Comparison of ENCODE assay signal across 1 cellular context in genomic region chr16:67155305-67156145, GRCh38.
A peak's percentile ranks its signal among the peaks of the same experiment; 100 is the strongest.
TF ChIP-seq lines count a peak whose summit lies in the region.

No MANE protein-coding gene starts in this region.

TF ChIP-seq in GM12878, 131 proteins besides CTCF, POLR2A, EP300 and RAD21 (continued from another document):
- TF ChIP-seq, protein P1, sequence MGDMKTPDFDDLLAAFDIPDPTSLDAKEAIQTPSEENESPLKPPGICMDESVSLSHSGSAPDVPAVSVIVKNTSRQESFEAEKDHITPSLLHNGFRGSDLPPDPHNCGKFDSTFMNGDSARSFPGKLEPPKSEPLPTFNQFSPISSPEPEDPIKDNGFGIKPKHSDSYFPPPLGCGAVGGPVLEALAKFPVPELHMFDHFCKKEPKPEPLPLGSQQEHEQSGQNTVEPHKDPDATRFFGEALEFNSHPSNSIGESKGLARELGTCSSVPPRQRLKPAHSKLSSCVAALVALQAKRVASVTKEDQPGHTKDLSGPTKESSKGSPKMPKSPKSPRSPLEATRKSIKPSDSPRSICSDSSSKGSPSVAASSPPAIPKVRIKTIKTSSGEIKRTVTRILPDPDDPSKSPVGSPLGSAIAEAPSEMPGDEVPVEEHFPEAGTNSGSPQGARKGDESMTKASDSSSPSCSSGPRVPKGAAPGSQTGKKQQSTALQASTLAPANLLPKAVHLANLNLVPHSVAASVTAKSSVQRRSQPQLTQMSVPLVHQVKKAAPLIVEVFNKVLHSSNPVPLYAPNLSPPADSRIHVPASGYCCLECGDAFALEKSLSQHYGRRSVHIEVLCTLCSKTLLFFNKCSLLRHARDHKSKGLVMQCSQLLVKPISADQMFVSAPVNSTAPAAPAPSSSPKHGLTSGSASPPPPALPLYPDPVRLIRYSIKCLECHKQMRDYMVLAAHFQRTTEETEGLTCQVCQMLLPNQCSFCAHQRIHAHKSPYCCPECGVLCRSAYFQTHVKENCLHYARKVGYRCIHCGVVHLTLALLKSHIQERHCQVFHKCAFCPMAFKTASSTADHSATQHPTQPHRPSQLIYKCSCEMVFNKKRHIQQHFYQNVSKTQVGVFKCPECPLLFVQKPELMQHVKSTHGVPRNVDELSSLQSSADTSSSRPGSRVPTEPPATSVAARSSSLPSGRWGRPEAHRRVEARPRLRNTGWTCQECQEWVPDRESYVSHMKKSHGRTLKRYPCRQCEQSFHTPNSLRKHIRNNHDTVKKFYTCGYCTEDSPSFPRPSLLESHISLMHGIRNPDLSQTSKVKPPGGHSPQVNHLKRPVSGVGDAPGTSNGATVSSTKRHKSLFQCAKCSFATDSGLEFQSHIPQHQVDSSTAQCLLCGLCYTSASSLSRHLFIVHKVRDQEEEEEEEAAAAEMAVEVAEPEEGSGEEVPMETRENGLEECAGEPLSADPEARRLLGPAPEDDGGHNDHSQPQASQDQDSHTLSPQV (IDR thresholded peaks at IDR 0.05) = no peak
- TF ChIP-seq NR2C1 (IDR thresholded peaks at IDR 0.05) = no peak
- no peak for TF ChIP-seq SMAD1 (IDR thresholded peaks at IDR 0.05; ENCODE audit: low read depth, partially characterized antibody)
- TF ChIP-seq MTA2 (IDR thresholded peaks at IDR 0.05; ENCODE audit: low read depth) = no peak
- peak; percentile 79; the same call in 1 of the 2 replicates for TF ChIP-seq LARP7 (IDR thresholded peaks at IDR 0.05)
- no peak for TF ChIP-seq YBX1 (IDR thresholded peaks at IDR 0.05)
- TF ChIP-seq CREM (IDR thresholded peaks at IDR 0.05; ENCODE audit: low read depth) = no peak
- TF ChIP-seq, protein P2, sequence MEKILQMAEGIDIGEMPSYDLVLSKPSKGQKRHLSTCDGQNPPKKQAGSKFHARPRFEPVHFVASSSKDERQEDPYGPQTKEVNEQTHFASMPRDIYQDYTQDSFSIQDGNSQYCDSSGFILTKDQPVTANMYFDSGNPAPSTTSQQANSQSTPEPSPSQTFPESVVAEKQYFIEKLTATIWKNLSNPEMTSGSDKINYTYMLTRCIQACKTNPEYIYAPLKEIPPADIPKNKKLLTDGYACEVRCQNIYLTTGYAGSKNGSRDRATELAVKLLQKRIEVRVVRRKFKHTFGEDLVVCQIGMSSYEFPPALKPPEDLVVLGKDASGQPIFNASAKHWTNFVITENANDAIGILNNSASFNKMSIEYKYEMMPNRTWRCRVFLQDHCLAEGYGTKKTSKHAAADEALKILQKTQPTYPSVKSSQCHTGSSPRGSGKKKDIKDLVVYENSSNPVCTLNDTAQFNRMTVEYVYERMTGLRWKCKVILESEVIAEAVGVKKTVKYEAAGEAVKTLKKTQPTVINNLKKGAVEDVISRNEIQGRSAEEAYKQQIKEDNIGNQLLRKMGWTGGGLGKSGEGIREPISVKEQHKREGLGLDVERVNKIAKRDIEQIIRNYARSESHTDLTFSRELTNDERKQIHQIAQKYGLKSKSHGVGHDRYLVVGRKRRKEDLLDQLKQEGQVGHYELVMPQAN (conservative IDR thresholded peaks at IDR 0.05) = 0 out of 2 replicates have a peak, but pooled peaks have one; percentile 31
- TF ChIP-seq TARDBP (IDR thresholded peaks at IDR 0.05; ENCODE audit: borderline replicate concordance) = no peak
- TF ChIP-seq RB1 (IDR thresholded peaks at IDR 0.05; ENCODE audit: borderline replicate concordance) = peak; percentile 95
- TF ChIP-seq TBL1XR1 (IDR thresholded peaks at IDR 0.05; ENCODE audit: low read depth, low read length) = no peak
- no peak for TF ChIP-seq HCFC1 (IDR thresholded peaks at IDR 0.05; ENCODE audit: low read length)
- 0 out of 2 replicates have a peak, but pooled peaks have one; percentile 70 for TF ChIP-seq CBX5 (IDR thresholded peaks at IDR 0.05; ENCODE audit: low read depth)
- no peak for TF ChIP-seq CBFB (IDR thresholded peaks at IDR 0.05; ENCODE audit: low read depth)
- TF ChIP-seq SMAD5 (IDR thresholded peaks at IDR 0.05; ENCODE audit: low read depth) = no peak
- peak; percentile 85 for TF ChIP-seq SMC3 (IDR thresholded peaks at IDR 0.05; ENCODE audit: borderline replicate concordance, low read length)
- no peak for TF ChIP-seq GABPA (IDR thresholded peaks at IDR 0.05; ENCODE audit: low read depth)
- TF ChIP-seq PBX3 (IDR thresholded peaks at IDR 0.05; ENCODE audit: insufficient replicate concordance, low read depth, low read length) = no peak
- TF ChIP-seq POLR2AphosphoS2 (IDR thresholded peaks at IDR 0.05; ENCODE audit: low read depth, low read length) = no peak
- TF ChIP-seq FOXM1 (IDR thresholded peaks at IDR 0.05; ENCODE audit: low read depth, low read length) = no peak
- no peak for TF ChIP-seq PAX8 (IDR thresholded peaks at IDR 0.05)
- TF ChIP-seq PML (IDR thresholded peaks at IDR 0.05; ENCODE audit: low read length) = no peak
- TF ChIP-seq ATF2 (IDR thresholded peaks at IDR 0.05; ENCODE audit: low read length) = no peak
- no peak for TF ChIP-seq MYB (IDR thresholded peaks at IDR 0.05; ENCODE audit: borderline replicate concordance, low read depth, low read length)
- TF ChIP-seq HDAC2 (IDR thresholded peaks at IDR 0.05) = no peak
- TF ChIP-seq YY1 (IDR thresholded peaks at IDR 0.05; ENCODE audit: low read depth, low read length) = peak; percentile 87
- TF ChIP-seq, protein P3, sequence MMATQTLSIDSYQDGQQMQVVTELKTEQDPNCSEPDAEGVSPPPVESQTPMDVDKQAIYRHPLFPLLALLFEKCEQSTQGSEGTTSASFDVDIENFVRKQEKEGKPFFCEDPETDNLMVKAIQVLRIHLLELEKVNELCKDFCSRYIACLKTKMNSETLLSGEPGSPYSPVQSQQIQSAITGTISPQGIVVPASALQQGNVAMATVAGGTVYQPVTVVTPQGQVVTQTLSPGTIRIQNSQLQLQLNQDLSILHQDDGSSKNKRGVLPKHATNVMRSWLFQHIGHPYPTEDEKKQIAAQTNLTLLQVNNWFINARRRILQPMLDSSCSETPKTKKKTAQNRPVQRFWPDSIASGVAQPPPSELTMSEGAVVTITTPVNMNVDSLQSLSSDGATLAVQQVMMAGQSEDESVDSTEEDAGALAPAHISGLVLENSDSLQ (IDR thresholded peaks at IDR 0.05) = no peak
- no peak for TF ChIP-seq MEF2B (IDR thresholded peaks at IDR 0.05; ENCODE audit: partially characterized antibody, poor library complexity, severe bottlenecking)
- no peak for TF ChIP-seq NFIC (IDR thresholded peaks at IDR 0.05; ENCODE audit: low read depth, low read length)
- no peak for TF ChIP-seq BRCA1 (IDR thresholded peaks at IDR 0.05; ENCODE audit: low read depth, low read length)
- TF ChIP-seq KDM1A (IDR thresholded peaks at IDR 0.05; ENCODE audit: borderline replicate concordance) = no peak
- TF ChIP-seq, protein P4, sequence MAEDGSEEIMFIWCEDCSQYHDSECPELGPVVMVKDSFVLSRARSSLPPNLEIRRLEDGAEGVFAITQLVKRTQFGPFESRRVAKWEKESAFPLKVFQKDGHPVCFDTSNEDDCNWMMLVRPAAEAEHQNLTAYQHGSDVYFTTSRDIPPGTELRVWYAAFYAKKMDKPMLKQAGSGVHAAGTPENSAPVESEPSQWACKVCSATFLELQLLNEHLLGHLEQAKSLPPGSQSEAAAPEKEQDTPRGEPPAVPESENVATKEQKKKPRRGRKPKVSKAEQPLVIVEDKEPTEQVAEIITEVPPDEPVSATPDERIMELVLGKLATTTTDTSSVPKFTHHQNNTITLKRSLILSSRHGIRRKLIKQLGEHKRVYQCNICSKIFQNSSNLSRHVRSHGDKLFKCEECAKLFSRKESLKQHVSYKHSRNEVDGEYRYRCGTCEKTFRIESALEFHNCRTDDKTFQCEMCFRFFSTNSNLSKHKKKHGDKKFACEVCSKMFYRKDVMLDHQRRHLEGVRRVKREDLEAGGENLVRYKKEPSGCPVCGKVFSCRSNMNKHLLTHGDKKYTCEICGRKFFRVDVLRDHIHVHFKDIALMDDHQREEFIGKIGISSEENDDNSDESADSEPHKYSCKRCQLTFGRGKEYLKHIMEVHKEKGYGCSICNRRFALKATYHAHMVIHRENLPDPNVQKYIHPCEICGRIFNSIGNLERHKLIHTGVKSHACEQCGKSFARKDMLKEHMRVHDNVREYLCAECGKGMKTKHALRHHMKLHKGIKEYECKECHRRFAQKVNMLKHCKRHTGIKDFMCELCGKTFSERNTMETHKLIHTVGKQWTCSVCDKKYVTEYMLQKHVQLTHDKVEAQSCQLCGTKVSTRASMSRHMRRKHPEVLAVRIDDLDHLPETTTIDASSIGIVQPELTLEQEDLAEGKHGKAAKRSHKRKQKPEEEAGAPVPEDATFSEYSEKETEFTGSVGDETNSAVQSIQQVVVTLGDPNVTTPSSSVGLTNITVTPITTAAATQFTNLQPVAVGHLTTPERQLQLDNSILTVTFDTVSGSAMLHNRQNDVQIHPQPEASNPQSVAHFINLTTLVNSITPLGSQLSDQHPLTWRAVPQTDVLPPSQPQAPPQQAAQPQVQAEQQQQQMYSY (CRISPR knock-in tag; IDR thresholded peaks at IDR 0.05) = no peak
- no peak for TF ChIP-seq JUND (IDR thresholded peaks at IDR 0.05; ENCODE audit: low read depth, low read length)
- no peak for TF ChIP-seq TAF1 (IDR thresholded peaks at IDR 0.05; ENCODE audit: borderline replicate concordance, low read depth, low read length)
- no peak for TF ChIP-seq ASH2L (IDR thresholded peaks at IDR 0.05; ENCODE audit: borderline replicate concordance, low read depth)
